Comparison of ENCODE assay signal across 8 cellular contexts in genomic region chr1:236425031-236425663, GRCh38.
A peak's percentile ranks its signal among the peaks of the same experiment; 100 is the strongest.
DNase-seq lines count a peak whose midpoint lies in the region; ATAC-seq lines count a peak whose summit lies in the region.

No MANE protein-coding gene starts in this region.

- DNase-seq in activated naive CD4-positive, alpha-beta T cell treated with Interleukin-2 at 50 U/mL for 16 hours, result peak; percentile 24
- DNase-seq in activated naive CD4-positive, alpha-beta T cell (lab: John Stamatoyannopoulos, UW), result no peak
- DNase-seq in HK-2 (ENCODE audit: unreplicated experiment) (peak; percentile 24), DMS79 treated with DMSO at 0.1 percent for 48 hours (lab: John Stamatoyannopoulos, UW) (no peak), NCI-H2196 treated with DMSO at 0.1 percent for 48 hours (lab: John Stamatoyannopoulos, UW; ENCODE audit: unreplicated experiment) (no peak)
- peak; percentile 15 to 22 for DNase-seq in stimulated activated CD8-positive, alpha-beta memory T cell treated with anti-CD3 and anti-CD28 coated beads, Interleukin-15, amount 100 ng/mL, for 48 hours (ENCODE audit: low read depth in 2 of 2)
- no peak for DNase-seq in effector CD4-positive, alpha-beta T cell

- peak; percentile 93 for ATAC-seq in GM21786 (IDR thresholded peaks at IDR 0.05; ENCODE audit: unreplicated experiment)

Comparison
In these comparisons a context has a peak if more than half of its experiments do, and no peak if none do; other contexts are left out.
1. DNase-seq: peak in activated naive CD4-positive, alpha-beta T cell treated with Interleukin-2 at 50 U/mL for 16 hours (single experiment), HK-2 (single experiment) and stimulated activated CD8-positive, alpha-beta memory T cell treated with anti-CD3 and anti-CD28 coated beads, Interleukin-15, amount 100 ng/mL, for 48 hours (2 of 2); none in activated naive CD4-positive, alpha-beta T cell (0 of 4), DMS79 treated with DMSO at 0.1 percent for 48 hours (single experiment), NCI-H2196 treated with DMSO at 0.1 percent for 48 hours (single experiment) and effector CD4-positive, alpha-beta T cell (single experiment).